In the genomic region with DNA sequence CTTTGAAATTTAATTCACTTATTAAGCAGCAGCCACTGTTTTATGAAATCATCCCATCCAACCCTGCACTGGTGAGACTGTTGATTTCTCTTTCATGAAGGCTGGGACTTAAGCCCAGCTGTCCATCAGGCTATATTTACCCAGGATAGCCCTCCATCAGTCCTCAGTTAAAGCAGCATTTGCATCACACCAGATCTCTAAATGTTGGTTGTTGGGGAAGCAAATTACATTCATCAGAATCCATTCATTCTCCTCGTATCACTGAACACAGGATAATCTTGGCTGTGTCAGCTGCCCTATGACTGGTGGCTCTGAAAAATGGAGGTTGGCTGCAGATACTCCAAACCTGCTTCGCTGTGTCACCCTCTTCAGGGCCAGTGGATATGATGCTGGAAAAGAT, we compare ENCODE assay signal across 31 cellular contexts.
"Had no signal": no experiment of that assay in that cellular context is flagged by ENCODE, and none has a peak within 500 bp of the region (broad histone marks: within the 10 kb centered on the region; RNA-seq: fewer than 3 reads in every experiment).

No MANE protein-coding gene starts in this region.

- H3K36me3 ChIP-seq: esophagus squamous epithelium, gastrocnemius medialis, right lobe of liver, stomach, suprapubic skin, tibial nerve, WERI-Rb-1 had no signal

- H3K4me1 ChIP-seq: esophagus squamous epithelium, gastrocnemius medialis, right lobe of liver, stomach, suprapubic skin, tibial nerve had no signal

- H3K4me1 Mint-ChIP-seq: activated CD4-positive, alpha-beta T cell treated with anti-CD3 and anti-CD28 coated beads for 36 hours; activated T-helper 17 cell treated with anti-CD3 and anti-CD28 coated beads, Interleukin-2, amount 50 U/mL, for 72 hours; stimulated activated effector memory CD8-positive, alpha-beta T cell treated with anti-CD3 and anti-CD28 coated beads, Interleukin-12 subunit alpha, Interleukin-12 subunit beta, amount 100 ng/mL, for 72 hours had no signal

- H3K4me3 ChIP-seq: dorsolateral prefrontal cortex, esophagus squamous epithelium, gastrocnemius medialis, right lobe of liver, stomach, suprapubic skin, tibial nerve had no signal

- FAIRE-seq: colon, small intestine, TTC549, urothelium cell line had no signal

- H3K27ac ChIP-seq: dorsolateral prefrontal cortex, esophagus squamous epithelium, gastrocnemius medialis, right lobe of liver, stomach, suprapubic skin, tibial nerve, WERI-Rb-1 had no signal

- H3K27me3 Mint-ChIP-seq: activated CD4-positive, alpha-beta T cell treated with anti-CD3 and anti-CD28 coated beads for 36 hours; activated T-cell treated with anti-CD3 and anti-CD28 coated beads, Interleukin-2, amount 50 U/mL, for 24 hours; activated T-helper 17 cell treated with anti-CD3 and anti-CD28 coated beads, Interleukin-2, amount 50 U/mL, for 72 hours; effector memory CD8-positive, alpha-beta T cell; naive B cell had no signal

- H3K4me3 Mint-ChIP-seq: activated CD4-positive, alpha-beta T cell treated with anti-CD3 and anti-CD28 coated beads for 36 hours; activated T-cell treated with anti-CD3 and anti-CD28 coated beads, Interleukin-2, amount 50 U/mL, for 24 hours; activated T-helper 17 cell treated with anti-CD3 and anti-CD28 coated beads, Interleukin-2, amount 50 U/mL, for 72 hours; effector memory CD8-positive, alpha-beta T cell; naive B cell; neural crest cell; stimulated activated effector memory CD8-positive, alpha-beta T cell treated with anti-CD3 and anti-CD28 coated beads, Interleukin-12 subunit alpha, Interleukin-12 subunit beta, amount 100 ng/mL, for 72 hours; T-helper 2 cell treated with Interferon-gamma antibody and Interleukin-4, amounts not matched to agents 5 μg/mL and 100 μg/mL, for 36 hours had no signal

- DNase-seq: activated CD4-positive, alpha-beta T cell treated with anti-CD3 and anti-CD28 coated beads for 36 hours; activated CD4-positive, alpha-beta T cell treated with anti-CD3 and anti-CD28 coated beads, Interleukin-2, amount 50 U/mL, for 4 hours; activated CD8-positive, alpha-beta memory T cell treated with anti-CD3 and anti-CD28 coated beads for 24 hours; activated CD8-positive, alpha-beta memory T cell treated with anti-CD3 and anti-CD28 coated beads, Interleukin-2, amount 50 U/mL, for 4 hours; activated T-cell treated with anti-CD3 and anti-CD28 coated beads, Interleukin-2, amount 50 U/mL, for 24 hours; aorta; central memory CD4-positive, alpha-beta T cell; dorsolateral prefrontal cortex; effector memory CD8-positive, alpha-beta T cell; esophagus squamous epithelium; gastrocnemius medialis; hippocampal formation; mesenchymal stem cell; naive B cell; occipital lobe; posterior cingulate gyrus; right lobe of liver; small intestine; stimulated activated CD4-positive, alpha-beta T cell treated with anti-CD3 and anti-CD28 coated beads, Interleukin-2, amount 100 ng/mL, for 24 hours; stomach had no signal

- H3K9me3 ChIP-seq: esophagus squamous epithelium, gastrocnemius medialis, right lobe of liver, stomach, suprapubic skin had no signal

- H3K9me3 Mint-ChIP-seq: activated T-cell treated with anti-CD3 and anti-CD28 coated beads, Interleukin-2, amount 50 U/mL, for 24 hours had no signal

- H3K27me3 ChIP-seq: dorsolateral prefrontal cortex, esophagus squamous epithelium, gastrocnemius medialis, right lobe of liver, stomach, suprapubic skin, tibial nerve had no signal

- ATAC-seq: activated CD4-positive, alpha-beta T cell treated with anti-CD3 and anti-CD28 coated beads for 36 hours; activated naive CD4-positive, alpha-beta T cell treated with anti-CD3 and anti-CD28 coated beads, Interleukin-2, amount 50 U/mL, for 72 hours; activated T-helper 17 cell treated with anti-CD3 and anti-CD28 coated beads, Interleukin-2, amount 50 U/mL, for 72 hours; effector memory CD8-positive, alpha-beta T cell; gastrocnemius medialis; right lobe of liver; stimulated activated effector memory CD8-positive, alpha-beta T cell treated with anti-CD3 and anti-CD28 coated beads, Interleukin-12 subunit alpha, Interleukin-12 subunit beta, amount 100 ng/mL, for 72 hours had no signal

- H3K27ac Mint-ChIP-seq: activated CD4-positive, alpha-beta T cell treated with anti-CD3 and anti-CD28 coated beads for 36 hours; activated naive CD4-positive, alpha-beta T cell treated with anti-CD3 and anti-CD28 coated beads, Interleukin-2, amount 50 U/mL, for 72 hours; activated T-cell treated with anti-CD3 and anti-CD28 coated beads, Interleukin-2, amount 50 U/mL, for 24 hours; activated T-helper 17 cell treated with anti-CD3 and anti-CD28 coated beads, Interleukin-2, amount 50 U/mL, for 72 hours; effector memory CD8-positive, alpha-beta T cell; stimulated activated effector memory CD8-positive, alpha-beta T cell treated with anti-CD3 and anti-CD28 coated beads, Interleukin-12 subunit alpha, Interleukin-12 subunit beta, amount 100 ng/mL, for 72 hours; T-helper 2 cell treated with Interferon-gamma antibody and Interleukin-4, amounts not matched to agents 5 μg/mL and 100 μg/mL, for 36 hours had no signal
